In genomic region chr5:97923496-97923895, GRCh38 we compare ENCODE assay signal across 16 cellular contexts.
DNase-seq lines count a peak whose midpoint lies in the region; ATAC-seq and TF ChIP-seq lines count a peak whose summit lies in the region.
"Had no signal": no experiment of that assay in that cellular context is flagged by ENCODE, and none has a peak within 500 bp of the region (broad histone marks: within the 10 kb centered on the region; RNA-seq: fewer than 3 reads in every experiment).

No MANE protein-coding gene starts in this region.

- no peak for DNase-seq in mucosa of descending colon
- no peak for DNase-seq in upper lobe of left lung
- DNase-seq in NCI-H446 treated with DMSO at 0.1 percent for 48 hours (lab: John Stamatoyannopoulos, UW), result no peak
- DNase-seq in left lung, result no peak
- DNase-seq in NCI-H345 treated with DMSO at 0.1 percent for 48 hours (lab: John Stamatoyannopoulos, UW; ENCODE audit: unreplicated experiment), result no peak
- DNase-seq: activated CD4-positive, alpha-beta T cell treated with anti-CD3 and anti-CD28 coated beads, Interleukin-2, amount 50 U/mL, for 48 hours; activated T-cell treated with anti-CD3 and anti-CD28 coated beads, Interleukin-2, amount 50 U/mL, for 4 hours; BE2C; left ventricle myocardium superior; NCI-H1694; NCI-H524; nucleus accumbens; right cardiac atrium had no signal

- intact Hi-C loops in mucosa of descending colon (cut with DNase I, micrococcal nuclease) (no loop called here), left lung (cut with DNase I) (no loop called here)

- no peak for TF ChIP-seq EP300 in upper lobe of left lung (IDR thresholded peaks at IDR 0.05)

- H3K9me3 ChIP-seq in mucosa of descending colon (no peaks in the 10 kb centered on the region), upper lobe of left lung (no peaks in the 10 kb centered on the region), left lung (no peaks in the 10 kb centered on the region)
- H3K9me3 ChIP-seq: BE2C had no signal

- no peak for TF ChIP-seq POLR2A in upper lobe of left lung (IDR thresholded peaks at IDR 0.05)

- H3K4me3 ChIP-seq in mucosa of descending colon (no peak overlapping the region), upper lobe of left lung (no peak overlapping the region), left lung (no peak overlapping the region)

- ATAC-seq in GM18870 (IDR thresholded peaks at IDR 0.05; ENCODE audit: unreplicated experiment), result peak; percentile 85
- ATAC-seq in GM21529 (IDR thresholded peaks at IDR 0.05; ENCODE audit: unreplicated experiment), result peak; percentile 50
- ATAC-seq in HG03159 (IDR thresholded peaks at IDR 0.05; ENCODE audit: unreplicated experiment), result peak; percentile 69
- peak; percentile 44 for ATAC-seq in mucosa of descending colon
- no peak for ATAC-seq in upper lobe of left lung (ENCODE audit: low FRiP score in 2 of 2)
- no peak for ATAC-seq in left lung
- ATAC-seq: activated T-cell treated with anti-CD3 and anti-CD28 coated beads, Interleukin-2, amount 50 U/mL, for 4 hours; left ventricle myocardium superior; right cardiac atrium had no signal

- H3K36me3 ChIP-seq in mucosa of descending colon (ENCODE audit: low read depth) (no peaks in the 10 kb centered on the region), upper lobe of left lung (no peaks in the 10 kb centered on the region), left lung (no peaks in the 10 kb centered on the region)
- H3K36me3 ChIP-seq: BE2C had no signal

- H3K27ac ChIP-seq in upper lobe of left lung (no peak overlapping the region), left lung (no peak overlapping the region)

- no peak for TF ChIP-seq CTCF in mucosa of descending colon (IDR thresholded peaks at IDR 0.05)
- no peak for TF ChIP-seq CTCF in upper lobe of left lung (IDR thresholded peaks at IDR 0.05)
- TF ChIP-seq CTCF in left lung (IDR thresholded peaks at IDR 0.05), result no peak

- H3K27me3 ChIP-seq in upper lobe of left lung (no peaks in the 10 kb centered on the region), left lung (no peaks in the 10 kb centered on the region)
- H3K27me3 ChIP-seq: BE2C had no signal

- H3K4me1 ChIP-seq in mucosa of descending colon (ENCODE audit: low read depth), result no peaks in the 10 kb centered on the region
- H3K4me1 ChIP-seq in upper lobe of left lung, result no peaks in the 10 kb centered on the region
- no peaks in the 10 kb centered on the region for H3K4me1 ChIP-seq in left lung
- H3K4me1 ChIP-seq: BE2C had no signal

Comparison
In these comparisons a context has a peak if more than half of its experiments do, and no peak if none do; other contexts are left out.
1. ATAC-seq: peak in GM18870 (single experiment), GM21529 (single experiment), HG03159 (single experiment) and mucosa of descending colon (single experiment); none in upper lobe of left lung (0 of 2) and left lung (single experiment).